Comparison of ENCODE assay signal across 15 cellular contexts in the genomic region with DNA sequence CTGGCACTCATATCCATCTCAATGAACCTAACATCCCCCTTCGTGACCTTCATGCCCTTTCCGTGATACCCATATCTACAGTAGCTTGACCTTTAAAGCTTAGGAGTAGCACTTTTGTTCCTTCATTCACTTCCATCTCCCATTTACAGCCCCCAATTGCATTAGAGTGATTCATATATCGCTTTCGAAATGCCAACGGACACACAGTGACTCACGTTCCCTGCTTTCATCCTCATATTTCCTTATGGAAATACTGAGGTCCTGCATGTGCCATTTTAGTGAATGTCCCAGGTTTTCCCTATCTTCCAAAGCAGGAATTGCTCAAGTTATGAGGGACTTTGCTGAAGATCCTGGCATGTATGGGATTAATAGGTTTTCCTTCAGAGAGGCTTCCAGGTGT. TPM values are rescaled to one million over a fixed set of nuclear protein-coding genes. Genes with fewer than 3 reads are reported as not detected.
DNase-seq lines count a peak whose midpoint lies in the region.
"Had no signal": no experiment of that assay in that cellular context is flagged by ENCODE, and none has a peak within 500 bp of the region (broad histone marks: within the 10 kb centered on the region; RNA-seq: fewer than 3 reads in every experiment).

No MANE protein-coding gene starts in this region.

- no peak overlapping the region for H3K23ac ChIP-seq in trophoblast cell (ENCODE audit: low read length)

- no peaks in the 10 kb centered on the region for H3K79me1 ChIP-seq in trophoblast cell (ENCODE audit: low read length)

- H3K9me3 ChIP-seq in trophoblast cell (ENCODE audit: insufficient read depth, low read depth, low read length) = no peaks in the 10 kb centered on the region
- H3K9me3 ChIP-seq in Karpas-422 (ENCODE audit: low read length) = no peaks in the 10 kb centered on the region
- H3K9me3 ChIP-seq: esophagus squamous epithelium had no signal

- no peak overlapping the region for H3K18ac ChIP-seq in trophoblast cell (ENCODE audit: low read length)

- H4K20me1 ChIP-seq in Karpas-422 (ENCODE audit: insufficient read depth, low read depth, low read length) = no peaks in the 10 kb centered on the region

- H3K4me1 ChIP-seq in trophoblast cell (ENCODE audit: control insufficient read depth in 1 of 2, insufficient read depth in 2 of 2, low read length in 2 of 2) = no peaks in the 10 kb centered on the region
- no peaks in the 10 kb centered on the region for H3K4me1 ChIP-seq in Karpas-422 (ENCODE audit: low read length)

- no peak overlapping the region for H4K8ac ChIP-seq in trophoblast cell (ENCODE audit: low read depth, low read length)

- WGBS in trophoblast cell (ENCODE audit: extremely low coverage, insufficient coverage, insufficient read length) = no CpG with 5 or more reads among the region's 6 CpGs

- H3K79me2 ChIP-seq in trophoblast cell (ENCODE audit: control insufficient read depth, insufficient read depth, low read length, poor library complexity) (no peaks in the 10 kb centered on the region), Karpas-422 (ENCODE audit: low read length) (no peaks in the 10 kb centered on the region)

- no peak overlapping the region for H4K12ac ChIP-seq in trophoblast cell (ENCODE audit: low read depth, low read length)

- H3K4me2 ChIP-seq in trophoblast cell (ENCODE audit: low read length) (no peak overlapping the region), Karpas-422 (ENCODE audit: low read depth, low read length, poor library complexity, severe bottlenecking) (no peak overlapping the region)

- H3K27ac ChIP-seq in trophoblast cell (ENCODE audit: low read depth, low read length) = no peak overlapping the region
- H3K27ac ChIP-seq in Karpas-422 (ENCODE audit: low read length) = no peak overlapping the region
- H3K27ac ChIP-seq: esophagus squamous epithelium had no signal

- H3K36me3 ChIP-seq in trophoblast cell (ENCODE audit: control insufficient read depth in 1 of 2, insufficient read depth in 2 of 2, low read length in 2 of 2) = no peaks in the 10 kb centered on the region
- H3K36me3 ChIP-seq in Karpas-422 (ENCODE audit: insufficient read depth, low read length) = no peaks in the 10 kb centered on the region
- H3K36me3 ChIP-seq: esophagus squamous epithelium had no signal

- H2BK120ac ChIP-seq in trophoblast cell (ENCODE audit: insufficient read depth, low read length, poor library complexity) = no peak overlapping the region

- no peak overlapping the region for H3K4ac ChIP-seq in trophoblast cell (ENCODE audit: low read depth, low read length)

- no peak overlapping the region for H2BK5ac ChIP-seq in trophoblast cell (ENCODE audit: low read depth, low read length, poor library complexity)

- no peak overlapping the region for H2AK5ac ChIP-seq in trophoblast cell (ENCODE audit: low read length)

- H4K91ac ChIP-seq in trophoblast cell (ENCODE audit: low read depth, low read length) = no peak overlapping the region

- DNase-seq in ELR (ENCODE audit: low read depth) = peak; percentile 93
- DNase-seq in NCI-H460 (ENCODE audit: extremely low read depth, low read depth) = peak; percentile 19
- peak; percentile 9 to 77 for DNase-seq in dermis microvascular lymphatic vessel endothelial cell (ENCODE audit: low read depth in 2 of 2)
- peak; percentile 1 to 31 for DNase-seq in trophoblast cell
- no peak for DNase-seq in activated CD4-positive, alpha-beta T cell treated with anti-CD3 and anti-CD28 coated beads for 1 hour
- DNase-seq in NCI-H69 (lab: John Stamatoyannopoulos, UW) = no peak
- DNase-seq in Kasumi-1 (lab: John Stamatoyannopoulos, UW) = no peak
- DNase-seq in Karpas-422 = no peak
- DNase-seq: CD8-positive, alpha-beta memory T cell; cerebellar nuclear complex; esophagus squamous epithelium; NCI-H2171 treated with DMSO at 0.1 percent for 48 hours; stimulated activated naive CD8-positive, alpha-beta T cell treated with anti-CD3 and anti-CD28 coated beads, Interleukin-15, amount 100 ng/mL, for 72 hours had no signal

- no peaks in the 10 kb centered on the region for H3K27me3 ChIP-seq in trophoblast cell (ENCODE audit: insufficient read depth, low read length)
- H3K27me3 ChIP-seq in Karpas-422 (ENCODE audit: low read length) = no peaks in the 10 kb centered on the region
- H3K27me3 ChIP-seq: esophagus squamous epithelium had no signal

- H3K9ac ChIP-seq in trophoblast cell (ENCODE audit: low read length) (no peak overlapping the region), Karpas-422 (ENCODE audit: low read length) (no peak overlapping the region)

- no peak overlapping the region for H2BK12ac ChIP-seq in trophoblast cell (ENCODE audit: low read length)

- H3K9me2 ChIP-seq in Karpas-422 (replicated peaks; ENCODE audit: insufficient read depth, low read length) = no peaks in the 10 kb centered on the region

- H2AFZ ChIP-seq in trophoblast cell (ENCODE audit: insufficient read depth, low read length, poor library complexity) (no peak overlapping the region), Karpas-422 (ENCODE audit: low read length) (no peak overlapping the region)

- no peak overlapping the region for H3K4me3 ChIP-seq in trophoblast cell (ENCODE audit: low read depth, low read length)
- no peak overlapping the region for H3K4me3 ChIP-seq in Karpas-422 (ENCODE audit: low read length)
- H3K4me3 ChIP-seq: esophagus squamous epithelium had no signal

- H3K14ac ChIP-seq in trophoblast cell (ENCODE audit: low read length) = no peak overlapping the region

RNA-seq across cellular contexts. Expression of gene CEP126, which starts 44.3 kb away (rescaled TPM):
- 2.7 and 4.5 TPM in 2 replicates for total RNA-seq in NCI-H460 (2014; rRNA removed; shearing (Covaris generic))
- 3.5 and 4.1 TPM in 2 replicates for polyA plus RNA-seq in NCI-H460 (2014; cell fraction: nucleus; rRNA removed)
- 0.25 and 0.51 TPM in 2 replicates for total RNA-seq in dermis microvascular lymphatic vessel endothelial cell
- 0.71 and 0.74 TPM in 2 replicates for polyA plus RNA-seq in trophoblast cell (2013)
- total RNA-seq in Karpas-422 (2014; rRNA removed; shearing (Covaris generic); ENCODE audit: low replicate concordance) = 2.4 and 4.8 TPM in 2 replicates

RNA-seq across cellular contexts. Expression of gene ANGPTL5, which starts 45.8 kb away (rescaled TPM):
- total RNA-seq in NCI-H460 (2014; rRNA removed; shearing (Covaris generic)) = not detected in 2 replicates
- polyA plus RNA-seq in NCI-H460 (2014; cell fraction: nucleus; rRNA removed) = not detected in 2 replicates
- not detected in 2 replicates for total RNA-seq in dermis microvascular lymphatic vessel endothelial cell
- 0.08 TPM in 2 replicates for polyA plus RNA-seq in trophoblast cell (2013)
- total RNA-seq in Karpas-422 (2014; rRNA removed; shearing (Covaris generic); ENCODE audit: low replicate concordance) = not detected in 2 replicates
- total RNA-seq: CD8-positive, alpha-beta memory T cell; myocyte; T-helper 1 cell treated with Interleukin-12 subunit alpha and Interleukin-12 subunit beta and Interleukin-4 antibody, amounts not matched to agents 30 ng/mL and 1 ng/mL, for 36 hours had no signal
- polyA plus RNA-seq: CD8-positive, alpha-beta memory T cell had no signal

Comparison
In these comparisons a context has a peak if more than half of its experiments do, and no peak if none do; other contexts are left out.
1. DNase-seq: peak in ELR (single experiment), NCI-H460 (single experiment), dermis microvascular lymphatic vessel endothelial cell (2 of 2) and trophoblast cell (2 of 2); none in activated CD4-positive, alpha-beta T cell treated with anti-CD3 and anti-CD28 coated beads for 1 hour (single experiment), NCI-H69 (single experiment), Kasumi-1 (0 of 2) and Karpas-422 (single experiment).